In genomic region chr6:28589234-28589951, GRCh38 we compare ENCODE assay signal across 1 cellular context.
TF ChIP-seq lines count a peak whose summit lies in the region.

No MANE protein-coding gene starts in this region.

TF ChIP-seq in HepG2, 621 proteins besides CTCF, POLR2A, EP300 and RAD21 (continued from another document and continues in another):
- TF ChIP-seq ZNF142 (CRISPR knock-in tag; IDR thresholded peaks at IDR 0.05) (peak; percentile 70), ZNF773 (CRISPR knock-in tag; IDR thresholded peaks at IDR 0.05; ENCODE audit: borderline replicate concordance) (no peak), ZMYM3 (CRISPR knock-in tag; IDR thresholded peaks at IDR 0.05) (peak; percentile 74), CENPX (CRISPR knock-in tag; IDR thresholded peaks at IDR 0.05) (no peak), ZNF652 (CRISPR knock-in tag; IDR thresholded peaks at IDR 0.05; ENCODE audit: borderline replicate concordance, low read depth) (peak; percentile 46; the same call in 1 of the 2 replicates), RFXANK (CRISPR knock-in tag; IDR thresholded peaks at IDR 0.05) (peak; percentile 81), MAF1 (CRISPR knock-in tag; IDR thresholded peaks at IDR 0.05; ENCODE audit: borderline replicate concordance) (peak; percentile 98), PHF8 (CRISPR knock-in tag; IDR thresholded peaks at IDR 0.05) (peak; percentile 44; the same call in 1 of the 2 replicates), GLI4 (CRISPR knock-in tag; IDR thresholded peaks at IDR 0.05; ENCODE audit: borderline replicate concordance) (0 out of 2 replicates have a peak, but pooled peaks have one; percentile 30), SOX6 (IDR thresholded peaks at IDR 0.05) (no peak), SOX6 (CRISPR knock-in tag; IDR thresholded peaks at IDR 0.05) (peak; percentile 92), RBAK (CRISPR knock-in tag; IDR thresholded peaks at IDR 0.05) (0 out of 2 replicates have a peak, but pooled peaks have one; percentile 54), ASH2L (IDR thresholded peaks at IDR 0.05; ENCODE audit: insufficient read length, low read depth, low read length) (peak; percentile 82), SIX1 (CRISPR knock-in tag; IDR thresholded peaks at IDR 0.05; ENCODE audit: borderline replicate concordance) (peak; percentile 79), KDM5A (IDR thresholded peaks at IDR 0.05; ENCODE audit: borderline replicate concordance, low read length) (no peak), YEATS2 (CRISPR knock-in tag; IDR thresholded peaks at IDR 0.05; ENCODE audit: borderline replicate concordance) (peak; percentile 54; the same call in 1 of the 2 replicates), ZNF44 (CRISPR knock-in tag; IDR thresholded peaks at IDR 0.05) (0 out of 2 replicates have a peak, but pooled peaks have one; percentile 36), ZNF547 (CRISPR knock-in tag; IDR thresholded peaks at IDR 0.05) (peak; percentile 41; the same call in 1 of the 2 replicates), ARID5B (CRISPR knock-in tag; IDR thresholded peaks at IDR 0.05) (peak; percentile 93), ARID3A (IDR thresholded peaks at IDR 0.05; ENCODE audit: low read depth, low read length) (peak; percentile 72), RXRB (CRISPR knock-in tag; IDR thresholded peaks at IDR 0.05; ENCODE audit: borderline replicate concordance) (peak; percentile 85), PHF5A (CRISPR knock-in tag; IDR thresholded peaks at IDR 0.05; ENCODE audit: low read depth, unreplicated experiment) (peak; percentile 75), XRCC5 (optimal IDR thresholded peaks at IDR 0.05; ENCODE audit: low read length) (peak; percentile 49), ZNF878 (CRISPR knock-in tag; IDR thresholded peaks at IDR 0.05) (peak; percentile 91), YEATS4 (CRISPR knock-in tag; IDR thresholded peaks at IDR 0.05; ENCODE audit: borderline replicate concordance) (peak; percentile 65), NFIC (IDR thresholded peaks at IDR 0.05; ENCODE audit: low read length) (peak; percentile 59; the same call in 1 of the 2 replicates), NCOR1 (IDR thresholded peaks at IDR 0.05; ENCODE audit: borderline replicate concordance, low read length) (peak; percentile 91), ZBTB20 (CRISPR knock-in tag; IDR thresholded peaks at IDR 0.05; ENCODE audit: borderline replicate concordance, low read depth) (no peak), IRX3 (CRISPR knock-in tag; IDR thresholded peaks at IDR 0.05; ENCODE audit: borderline replicate concordance, low read depth) (0 out of 2 replicates have a peak, but pooled peaks have one; percentile 47), ARID4A (CRISPR knock-in tag; IDR thresholded peaks at IDR 0.05; ENCODE audit: borderline replicate concordance) (peak; percentile 66; the same call in 1 of the 2 replicates), ZNF557 (CRISPR knock-in tag; IDR thresholded peaks at IDR 0.05) (0 out of 2 replicates have a peak, but pooled peaks have one; percentile 49), NFYB (CRISPR knock-in tag; IDR thresholded peaks at IDR 0.05) (no peak; the same call in 1 of the 2 replicates), ZNF704 (CRISPR knock-in tag; IDR thresholded peaks at IDR 0.05; ENCODE audit: borderline replicate concordance) (peak; percentile 59; the same call in 1 of the 2 replicates), ZNF512B (CRISPR knock-in tag; IDR thresholded peaks at IDR 0.05; ENCODE audit: borderline replicate concordance) (peak; percentile 36; the same call in 1 of the 2 replicates), CBX5 (CRISPR knock-in tag; IDR thresholded peaks at IDR 0.05; ENCODE audit: borderline replicate concordance) (peak; percentile 83), TOE1 (CRISPR knock-in tag; IDR thresholded peaks at IDR 0.05) (peak; percentile 75; the same call in 1 of the 2 replicates), ZNF256 (CRISPR knock-in tag; conservative IDR thresholded peaks at IDR 0.05) (no peak), DR1 (CRISPR knock-in tag; IDR thresholded peaks at IDR 0.05) (peak; percentile 79), TGIF2 (CRISPR knock-in tag; IDR thresholded peaks at IDR 0.05) (no peak; the same call in 1 of the 2 replicates), ZNF549 (CRISPR knock-in tag; IDR thresholded peaks at IDR 0.05) (no peak)
